In genomic region chr15:100718075-100718980, GRCh38 we compare ENCODE assay signal across 21 cellular contexts.
DNase-seq lines count a peak whose midpoint lies in the region; ATAC-seq and TF ChIP-seq lines count a peak whose summit lies in the region.
"Had no signal": no experiment of that assay in that cellular context is flagged by ENCODE, and none has a peak within 500 bp of the region (broad histone marks: within the 10 kb centered on the region; RNA-seq: fewer than 3 reads in every experiment).

No MANE protein-coding gene starts in this region.

- TF ChIP-seq CTCF in MCF 10A (IDR thresholded peaks at IDR 0.05; ENCODE audit: unreplicated experiment) (no peak), mammary epithelial cell (conservative IDR thresholded peaks at IDR 0.05 in 1 of 2, IDR thresholded peaks at IDR 0.05 in 1 of 2; ENCODE audit: extremely low read depth in 1 of 2, insufficient read depth in 1 of 2, low read depth in 1 of 2, low read length in 2 of 2) (no peak), breast epithelium (IDR thresholded peaks at IDR 0.05) (no peak), lower leg skin (IDR thresholded peaks at IDR 0.05) (no peak), body of pancreas (IDR thresholded peaks at IDR 0.05) (no peak)

- no peaks in the 10 kb centered on the region for H3K27me3 Mint-ChIP-seq in MCF 10A (ENCODE audit: insufficient read depth, unreplicated experiment)
- H3K27me3 Mint-ChIP-seq in activated CD4-positive, alpha-beta T cell treated with anti-CD3 and anti-CD28 coated beads, Interleukin-2, amount 10 ng/mL, durations not matched to agents 7 days and 5 days: no peaks in the 10 kb centered on the region

- DNase-seq in MCF 10A (ENCODE audit: unreplicated experiment) (no peak), mammary epithelial cell (no peak), breast epithelium (ENCODE audit: low spot score in 2 of 2) (peak; percentile 13 to 24), lower leg skin (ENCODE audit: low spot score in 2 of 2) (peak; percentile 11 to 76), ureter (ENCODE audit: low spot score) (peak; percentile 38), body of pancreas (no peak)
- DNase-seq in activated CD4-positive, alpha-beta T cell treated with anti-CD3 and anti-CD28 coated beads, Interleukin-2, amount 10 ng/mL, durations not matched to agents 7 days and 5 days: no peak
- DNase-seq in effector CD4-positive, alpha-beta T cell: no peak
- DNase-seq: BE2C; cortex of kidney; DND-41; Karpas-422; MV-4-11; NCI-H1694; NCI-H2171 treated with DMSO at 0.1 percent for 48 hours; NCI-H526; occipital lobe; stimulated activated CD4-positive, alpha-beta T cell treated with anti-CD3 and anti-CD28 coated beads, Interleukin-2, amount 100 ng/mL, for 48 hours; uterus had no signal

- H3K27ac ChIP-seq in mammary epithelial cell (ENCODE audit: insufficient read depth, low read depth, low read length) (no peak overlapping the region), breast epithelium (no peak overlapping the region), body of pancreas (peak overlapping the region in 2 of 4 donors; percentile 8 to 30)
- H3K27ac ChIP-seq: uterus had no signal

- H2AFZ ChIP-seq in mammary epithelial cell (ENCODE audit: low read depth, low read length): no peak overlapping the region

- no peaks in the 10 kb centered on the region for H4K20me1 ChIP-seq in mammary epithelial cell (ENCODE audit: insufficient read depth, low read length)

- H3K79me2 ChIP-seq in mammary epithelial cell (ENCODE audit: insufficient read depth, low read length): no peaks in the 10 kb centered on the region

- H3K4me2 ChIP-seq in mammary epithelial cell (ENCODE audit: insufficient read depth, low read depth, low read length): no peak overlapping the region

- no peak for ATAC-seq in body of pancreas
- ATAC-seq: stimulated activated effector memory CD8-positive, alpha-beta T cell treated with anti-CD3 and anti-CD28 coated beads, Interleukin-12 subunit alpha, Interleukin-12 subunit beta, amount 100 ng/mL, for 72 hours had no signal

- POLR2A ChIA-PET in MCF 10A (lab: Yijun Ruan, JAX): interaction anchor here (0.8 kb wide), 1 partner anchor 53 kb away, joined by 4 read pairs; no protein-coding TSS in a partner anchor
- POLR2A ChIA-PET in activated CD4-positive, alpha-beta T cell treated with anti-CD3 and anti-CD28 coated beads, Interleukin-2, amount 10 ng/mL, durations not matched to agents 7 days and 5 days (lab: Charles Lee): no interaction called here

- in situ Hi-C loops in mammary epithelial cell (cut with MboI; ENCODE audit: low sequenced_read_pairs in 2 of 2): no loop called here

- dilution Hi-C loops in mammary epithelial cell (cut with HindIII; ENCODE audit: low sequenced_read_pairs): no loop called here

- intact Hi-C loops in MCF 10A (cut with micrococcal nuclease) (no loop called here), mammary epithelial cell (cut with micrococcal nuclease) (no loop called here), breast epithelium (cut with DNase I; ENCODE audit: low total_unique reads) (no loop called here), lower leg skin (cut with DNase I; ENCODE audit: low total_unique reads) (no loop called here), body of pancreas (cut with DNase I) (loop anchor here (10.0 kb wide), 1 partner anchor 156 kb away; the partner anchor contains the start of gene ALDH1A3)

- peaks cover 11% of the 10 kb centered on the region for H3K36me3 Mint-ChIP-seq in MCF 10A (ENCODE audit: insufficient read depth, unreplicated experiment)
- H3K36me3 Mint-ChIP-seq in activated CD4-positive, alpha-beta T cell treated with anti-CD3 and anti-CD28 coated beads, Interleukin-2, amount 10 ng/mL, durations not matched to agents 7 days and 5 days (ENCODE audit: low read depth): no peaks in the 10 kb centered on the region
- H3K36me3 Mint-ChIP-seq: memory B cell; stimulated activated effector memory CD8-positive, alpha-beta T cell treated with anti-CD3 and anti-CD28 coated beads, Interleukin-12 subunit alpha, Interleukin-12 subunit beta, amount 100 ng/mL, for 72 hours had no signal

- no TSS peak for BruUV-seq in MCF 10A (replicated peaks; lab: Mats Ljungman, UMichigan)
- no TSS peak for BruUV-seq in mammary epithelial cell (replicated peaks; lab: Mats Ljungman, UMichigan)

- peaks cover 33% of the 10 kb centered on the region for H3K4me1 Mint-ChIP-seq in MCF 10A (ENCODE audit: insufficient read depth, unreplicated experiment)
- H3K4me1 Mint-ChIP-seq in activated CD4-positive, alpha-beta T cell treated with anti-CD3 and anti-CD28 coated beads, Interleukin-2, amount 10 ng/mL, durations not matched to agents 7 days and 5 days: no peaks in the 10 kb centered on the region
- H3K4me1 Mint-ChIP-seq: memory B cell; stimulated activated effector memory CD8-positive, alpha-beta T cell treated with anti-CD3 and anti-CD28 coated beads, Interleukin-12 subunit alpha, Interleukin-12 subunit beta, amount 100 ng/mL, for 72 hours had no signal

- H3K9me3 ChIP-seq in mammary epithelial cell (replicated peaks; ENCODE audit: insufficient read depth, low read length) (no peaks in the 10 kb centered on the region), breast epithelium (no peaks in the 10 kb centered on the region), body of pancreas (no peaks in the 10 kb centered on the region)
- H3K9me3 ChIP-seq: BE2C, uterus had no signal

- H3K4me1 ChIP-seq in mammary epithelial cell (ENCODE audit: insufficient read depth, low read length): peaks cover 40% of the 10 kb centered on the region
- H3K4me1 ChIP-seq in breast epithelium: no peaks in the 10 kb centered on the region
- H3K4me1 ChIP-seq in body of pancreas: peaks cover 78% of the 10 kb centered on the region

- no peaks in the 10 kb centered on the region for H3K27me3 ChIP-seq in mammary epithelial cell (ENCODE audit: insufficient read depth, low read length)
- H3K27me3 ChIP-seq in breast epithelium: no peaks in the 10 kb centered on the region
- no peaks in the 10 kb centered on the region for H3K27me3 ChIP-seq in body of pancreas
- H3K27me3 ChIP-seq: BE2C, uterus had no signal

- H3K9ac ChIP-seq in mammary epithelial cell (ENCODE audit: insufficient read depth, low read length): no peak overlapping the region

- H3K4me3 ChIP-seq in mammary epithelial cell (replicated peaks in 1 of 3; ENCODE audit: insufficient read depth in 1 of 3, low read depth in 2 of 3, low read length in 3 of 3) (no peak overlapping the region), breast epithelium (no peak overlapping the region), lower leg skin (ENCODE audit: low read depth, poor library complexity, severe bottlenecking) (no peak overlapping the region), body of pancreas (no peak overlapping the region)
- H3K4me3 ChIP-seq: uterus had no signal

- no peaks in the 10 kb centered on the region for H3K9me3 Mint-ChIP-seq in MCF 10A (ENCODE audit: unreplicated experiment)
- H3K9me3 Mint-ChIP-seq in activated CD4-positive, alpha-beta T cell treated with anti-CD3 and anti-CD28 coated beads, Interleukin-2, amount 10 ng/mL, durations not matched to agents 7 days and 5 days: no peaks in the 10 kb centered on the region
- H3K9me3 Mint-ChIP-seq: memory B cell; stimulated activated effector memory CD8-positive, alpha-beta T cell treated with anti-CD3 and anti-CD28 coated beads, Interleukin-12 subunit alpha, Interleukin-12 subunit beta, amount 100 ng/mL, for 72 hours had no signal

- H3K27ac Mint-ChIP-seq in MCF 10A (ENCODE audit: low read depth, unreplicated experiment): peak overlapping the region; percentile 43
- H3K27ac Mint-ChIP-seq in activated CD4-positive, alpha-beta T cell treated with anti-CD3 and anti-CD28 coated beads, Interleukin-2, amount 10 ng/mL, durations not matched to agents 7 days and 5 days: no peak overlapping the region
- H3K27ac Mint-ChIP-seq: memory B cell; stimulated activated effector memory CD8-positive, alpha-beta T cell treated with anti-CD3 and anti-CD28 coated beads, Interleukin-12 subunit alpha, Interleukin-12 subunit beta, amount 100 ng/mL, for 72 hours had no signal

- H3K4me3 Mint-ChIP-seq in MCF 10A (ENCODE audit: unreplicated experiment): no peak overlapping the region
- no peak overlapping the region for H3K4me3 Mint-ChIP-seq in activated CD4-positive, alpha-beta T cell treated with anti-CD3 and anti-CD28 coated beads, Interleukin-2, amount 10 ng/mL, durations not matched to agents 7 days and 5 days
- H3K4me3 Mint-ChIP-seq: memory B cell; stimulated activated effector memory CD8-positive, alpha-beta T cell treated with anti-CD3 and anti-CD28 coated beads, Interleukin-12 subunit alpha, Interleukin-12 subunit beta, amount 100 ng/mL, for 72 hours had no signal

- H3K36me3 ChIP-seq in mammary epithelial cell (ENCODE audit: insufficient read depth, low read length) (no peaks in the 10 kb centered on the region), breast epithelium (no peaks in the 10 kb centered on the region), body of pancreas (replicated peaks in 1 of 2; ENCODE audit: insufficient read depth in 1 of 2, low read depth in 2 of 2) (no peaks in the 10 kb centered on the region)
- H3K36me3 ChIP-seq: BE2C, uterus had no signal

- CTCF ChIA-PET in MCF 10A (lab: Yijun Ruan, JAX): interaction anchor here (0.5 kb wide), 1 partner anchor 63 kb away, joined by 3 read pairs; no protein-coding TSS in a partner anchor
- CTCF ChIA-PET in mammary epithelial cell (lab: Charles Lee; ENCODE audit: low non-redundant PET): no interaction called here
- CTCF ChIA-PET in activated CD4-positive, alpha-beta T cell treated with anti-CD3 and anti-CD28 coated beads, Interleukin-2, amount 10 ng/mL, durations not matched to agents 7 days and 5 days (lab: Charles Lee): interaction anchor here (0.5 to 0.6 kb wide), 2 partner anchors 13 to 432 kb away, joined by 3 to 5 read pairs; no protein-coding TSS in a partner anchor

- WGBS in mammary epithelial cell (ENCODE audit: low coverage, missing lambda C conversion rate): 96% methylated on average over 21 of the region's 22 CpGs
- 85 to 88% methylated on average over 22 of the region's 22 CpGs for WGBS in lower leg skin, 2 donors
- 83 to 91% methylated on average over 21 to 22 of the region's 22 CpGs for WGBS in body of pancreas, 2 donors

- TF ChIP-seq POLR2A in breast epithelium (IDR thresholded peaks at IDR 0.05): no peak
- TF ChIP-seq POLR2A in lower leg skin (IDR thresholded peaks at IDR 0.05): no peak
- no peak for TF ChIP-seq POLR2A in body of pancreas (IDR thresholded peaks at IDR 0.05)

Comparison
In these comparisons a context has a peak if more than half of its experiments do, and no peak if none do; other contexts are left out.
1. DNase-seq: peak in breast epithelium (2 of 2), lower leg skin (2 of 2) and ureter (single experiment); none in MCF 10A (single experiment), mammary epithelial cell (single experiment), activated CD4-positive, alpha-beta T cell treated with anti-CD3 and anti-CD28 coated beads, Interleukin-2, amount 10 ng/mL, durations not matched to agents 7 days and 5 days (single experiment), effector CD4-positive, alpha-beta T cell (single experiment) and body of pancreas (0 of 4).